In the genomic region with DNA sequence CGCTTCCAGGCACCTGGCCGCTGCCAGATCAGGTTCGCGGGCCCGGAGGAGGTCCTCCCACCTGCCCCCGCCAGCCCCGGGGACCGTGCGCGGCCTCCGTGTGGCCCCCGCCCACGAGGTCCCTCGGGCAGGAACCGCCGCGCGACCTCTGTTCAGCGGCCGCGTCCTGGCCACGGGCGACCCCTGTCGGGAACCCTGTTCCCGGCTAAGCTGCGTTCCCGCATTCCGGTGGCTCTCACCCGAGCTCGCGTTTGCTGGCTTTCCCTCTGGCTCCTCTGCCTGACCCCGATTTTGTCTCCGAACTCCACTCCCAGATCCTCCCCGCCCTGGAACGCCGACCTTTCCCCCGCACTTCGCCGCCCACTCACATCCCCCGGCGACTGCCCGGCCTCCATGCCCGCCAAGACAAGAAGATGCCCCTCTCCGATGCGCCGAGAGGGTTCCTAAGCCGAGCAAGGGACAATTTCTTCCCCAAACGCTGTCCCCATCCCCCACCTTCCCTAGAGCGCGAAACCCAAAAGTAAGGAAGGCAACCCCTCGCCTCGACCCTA, we compare ENCODE assay signal across 1 cellular context.
TF ChIP-seq lines count a peak whose summit lies in the region.

No MANE protein-coding gene starts in this region.

TF ChIP-seq in H1, 55 proteins besides CTCF, POLR2A, EP300 and RAD21 (continued from another document):
- TF ChIP-seq, protein P1, sequence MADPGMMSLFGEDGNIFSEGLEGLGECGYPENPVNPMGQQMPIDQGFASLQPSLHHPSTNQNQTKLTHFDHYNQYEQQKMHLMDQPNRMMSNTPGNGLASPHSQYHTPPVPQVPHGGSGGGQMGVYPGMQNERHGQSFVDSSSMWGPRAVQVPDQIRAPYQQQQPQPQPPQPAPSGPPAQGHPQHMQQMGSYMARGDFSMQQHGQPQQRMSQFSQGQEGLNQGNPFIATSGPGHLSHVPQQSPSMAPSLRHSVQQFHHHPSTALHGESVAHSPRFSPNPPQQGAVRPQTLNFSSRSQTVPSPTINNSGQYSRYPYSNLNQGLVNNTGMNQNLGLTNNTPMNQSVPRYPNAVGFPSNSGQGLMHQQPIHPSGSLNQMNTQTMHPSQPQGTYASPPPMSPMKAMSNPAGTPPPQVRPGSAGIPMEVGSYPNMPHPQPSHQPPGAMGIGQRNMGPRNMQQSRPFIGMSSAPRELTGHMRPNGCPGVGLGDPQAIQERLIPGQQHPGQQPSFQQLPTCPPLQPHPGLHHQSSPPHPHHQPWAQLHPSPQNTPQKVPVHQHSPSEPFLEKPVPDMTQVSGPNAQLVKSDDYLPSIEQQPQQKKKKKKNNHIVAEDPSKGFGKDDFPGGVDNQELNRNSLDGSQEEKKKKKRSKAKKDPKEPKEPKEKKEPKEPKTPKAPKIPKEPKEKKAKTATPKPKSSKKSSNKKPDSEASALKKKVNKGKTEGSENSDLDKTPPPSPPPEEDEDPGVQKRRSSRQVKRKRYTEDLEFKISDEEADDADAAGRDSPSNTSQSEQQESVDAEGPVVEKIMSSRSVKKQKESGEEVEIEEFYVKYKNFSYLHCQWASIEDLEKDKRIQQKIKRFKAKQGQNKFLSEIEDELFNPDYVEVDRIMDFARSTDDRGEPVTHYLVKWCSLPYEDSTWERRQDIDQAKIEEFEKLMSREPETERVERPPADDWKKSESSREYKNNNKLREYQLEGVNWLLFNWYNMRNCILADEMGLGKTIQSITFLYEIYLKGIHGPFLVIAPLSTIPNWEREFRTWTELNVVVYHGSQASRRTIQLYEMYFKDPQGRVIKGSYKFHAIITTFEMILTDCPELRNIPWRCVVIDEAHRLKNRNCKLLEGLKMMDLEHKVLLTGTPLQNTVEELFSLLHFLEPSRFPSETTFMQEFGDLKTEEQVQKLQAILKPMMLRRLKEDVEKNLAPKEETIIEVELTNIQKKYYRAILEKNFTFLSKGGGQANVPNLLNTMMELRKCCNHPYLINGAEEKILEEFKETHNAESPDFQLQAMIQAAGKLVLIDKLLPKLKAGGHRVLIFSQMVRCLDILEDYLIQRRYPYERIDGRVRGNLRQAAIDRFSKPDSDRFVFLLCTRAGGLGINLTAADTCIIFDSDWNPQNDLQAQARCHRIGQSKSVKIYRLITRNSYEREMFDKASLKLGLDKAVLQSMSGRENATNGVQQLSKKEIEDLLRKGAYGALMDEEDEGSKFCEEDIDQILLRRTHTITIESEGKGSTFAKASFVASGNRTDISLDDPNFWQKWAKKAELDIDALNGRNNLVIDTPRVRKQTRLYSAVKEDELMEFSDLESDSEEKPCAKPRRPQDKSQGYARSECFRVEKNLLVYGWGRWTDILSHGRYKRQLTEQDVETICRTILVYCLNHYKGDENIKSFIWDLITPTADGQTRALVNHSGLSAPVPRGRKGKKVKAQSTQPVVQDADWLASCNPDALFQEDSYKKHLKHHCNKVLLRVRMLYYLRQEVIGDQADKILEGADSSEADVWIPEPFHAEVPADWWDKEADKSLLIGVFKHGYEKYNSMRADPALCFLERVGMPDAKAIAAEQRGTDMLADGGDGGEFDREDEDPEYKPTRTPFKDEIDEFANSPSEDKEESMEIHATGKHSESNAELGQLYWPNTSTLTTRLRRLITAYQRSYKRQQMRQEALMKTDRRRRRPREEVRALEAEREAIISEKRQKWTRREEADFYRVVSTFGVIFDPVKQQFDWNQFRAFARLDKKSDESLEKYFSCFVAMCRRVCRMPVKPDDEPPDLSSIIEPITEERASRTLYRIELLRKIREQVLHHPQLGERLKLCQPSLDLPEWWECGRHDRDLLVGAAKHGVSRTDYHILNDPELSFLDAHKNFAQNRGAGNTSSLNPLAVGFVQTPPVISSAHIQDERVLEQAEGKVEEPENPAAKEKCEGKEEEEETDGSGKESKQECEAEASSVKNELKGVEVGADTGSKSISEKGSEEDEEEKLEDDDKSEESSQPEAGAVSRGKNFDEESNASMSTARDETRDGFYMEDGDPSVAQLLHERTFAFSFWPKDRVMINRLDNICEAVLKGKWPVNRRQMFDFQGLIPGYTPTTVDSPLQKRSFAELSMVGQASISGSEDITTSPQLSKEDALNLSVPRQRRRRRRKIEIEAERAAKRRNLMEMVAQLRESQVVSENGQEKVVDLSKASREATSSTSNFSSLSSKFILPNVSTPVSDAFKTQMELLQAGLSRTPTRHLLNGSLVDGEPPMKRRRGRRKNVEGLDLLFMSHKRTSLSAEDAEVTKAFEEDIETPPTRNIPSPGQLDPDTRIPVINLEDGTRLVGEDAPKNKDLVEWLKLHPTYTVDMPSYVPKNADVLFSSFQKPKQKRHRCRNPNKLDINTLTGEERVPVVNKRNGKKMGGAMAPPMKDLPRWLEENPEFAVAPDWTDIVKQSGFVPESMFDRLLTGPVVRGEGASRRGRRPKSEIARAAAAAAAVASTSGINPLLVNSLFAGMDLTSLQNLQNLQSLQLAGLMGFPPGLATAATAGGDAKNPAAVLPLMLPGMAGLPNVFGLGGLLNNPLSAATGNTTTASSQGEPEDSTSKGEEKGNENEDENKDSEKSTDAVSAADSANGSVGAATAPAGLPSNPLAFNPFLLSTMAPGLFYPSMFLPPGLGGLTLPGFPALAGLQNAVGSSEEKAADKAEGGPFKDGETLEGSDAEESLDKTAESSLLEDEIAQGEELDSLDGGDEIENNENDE (IDR thresholded peaks at IDR 0.05; ENCODE audit: insufficient replicate concordance, low read length): no peak
- TF ChIP-seq CTBP2 (IDR thresholded peaks at IDR 0.05; ENCODE audit: borderline replicate concordance, insufficient read depth, insufficient read length, low read length) (no peak), RBBP5 (IDR thresholded peaks at IDR 0.05; ENCODE audit: borderline replicate concordance, low read depth, low read length) (peak; percentile 19), KDM5A (IDR thresholded peaks at IDR 0.05; ENCODE audit: low read length) (no peak), NANOG (IDR thresholded peaks at IDR 0.05; ENCODE audit: insufficient read depth, low read depth, low read length, poor library complexity, severe bottlenecking) (no peak), HDAC2 (IDR thresholded peaks at IDR 0.05; ENCODE audit: borderline replicate concordance in 1 of 2, low read depth in 2 of 2, low read length in 2 of 2) (no peak), TAF1 (IDR thresholded peaks at IDR 0.05; ENCODE audit: low read depth, low read length) (no peak), SIN3A (conservative IDR thresholded peaks at IDR 0.05 in 1 of 2, IDR thresholded peaks at IDR 0.05 in 1 of 2; ENCODE audit: low read depth in 1 of 2, low read length in 2 of 2) (no peak), RNF2 (IDR thresholded peaks at IDR 0.05; ENCODE audit: borderline replicate concordance, low read depth, low read length, missing control alignments, poor library complexity, severe bottlenecking) (no peak), GABPA (IDR thresholded peaks at IDR 0.05; ENCODE audit: borderline replicate concordance, insufficient read depth, low read length) (no peak), ASH2L (IDR thresholded peaks at IDR 0.05; ENCODE audit: low read length) (peak; percentile 67), KDM4A (IDR thresholded peaks at IDR 0.05; ENCODE audit: low read depth, low read length, severe bottlenecking) (peak; percentile 59), TBP (IDR thresholded peaks at IDR 0.05; ENCODE audit: low read depth, low read length) (no peak), YY1 (IDR thresholded peaks at IDR 0.05; ENCODE audit: low read depth, low read length) (no peak), TAF7 (optimal IDR thresholded peaks at IDR 0.05; ENCODE audit: borderline replicate concordance, low read depth, low read length) (no peak), RFX5 (IDR thresholded peaks at IDR 0.05; ENCODE audit: borderline replicate concordance, low read depth, low read length) (no peak), TCF12 (IDR thresholded peaks at IDR 0.05; ENCODE audit: low read depth, low read length) (no peak), EGR1 (IDR thresholded peaks at IDR 0.05; ENCODE audit: borderline replicate concordance, low read depth, low read length) (no peak), EZH2 (IDR thresholded peaks at IDR 0.05; ENCODE audit: low read depth, low read length, severe bottlenecking) (peak; percentile 49), CHD1 (IDR thresholded peaks at IDR 0.05; ENCODE audit: low read depth, low read length) (no peak), BACH1 (IDR thresholded peaks at IDR 0.05; ENCODE audit: low read length) (peak; percentile 45; the same call in 1 of the 2 replicates), NRF1 (IDR thresholded peaks at IDR 0.05; ENCODE audit: low read depth, low read length) (no peak), HDAC6 (IDR thresholded peaks at IDR 0.05; ENCODE audit: low read depth, low read length) (no peak), FOSL1 (IDR thresholded peaks at IDR 0.05; ENCODE audit: insufficient read depth, low read depth, low read length) (no peak), KDM1A (IDR thresholded peaks at IDR 0.05; ENCODE audit: borderline replicate concordance, low read length) (no peak), ZNF274 (IDR thresholded peaks at IDR 0.05; ENCODE audit: borderline replicate concordance, extremely low read depth, low read length) (no peak), SUZ12 (IDR thresholded peaks at IDR 0.05; ENCODE audit: low read length) (no peak; the same call in 1 of the 2 replicates), MAFK (IDR thresholded peaks at IDR 0.05; ENCODE audit: low read depth, low read length) (no peak)
- TF ChIP-seq, protein P2, sequence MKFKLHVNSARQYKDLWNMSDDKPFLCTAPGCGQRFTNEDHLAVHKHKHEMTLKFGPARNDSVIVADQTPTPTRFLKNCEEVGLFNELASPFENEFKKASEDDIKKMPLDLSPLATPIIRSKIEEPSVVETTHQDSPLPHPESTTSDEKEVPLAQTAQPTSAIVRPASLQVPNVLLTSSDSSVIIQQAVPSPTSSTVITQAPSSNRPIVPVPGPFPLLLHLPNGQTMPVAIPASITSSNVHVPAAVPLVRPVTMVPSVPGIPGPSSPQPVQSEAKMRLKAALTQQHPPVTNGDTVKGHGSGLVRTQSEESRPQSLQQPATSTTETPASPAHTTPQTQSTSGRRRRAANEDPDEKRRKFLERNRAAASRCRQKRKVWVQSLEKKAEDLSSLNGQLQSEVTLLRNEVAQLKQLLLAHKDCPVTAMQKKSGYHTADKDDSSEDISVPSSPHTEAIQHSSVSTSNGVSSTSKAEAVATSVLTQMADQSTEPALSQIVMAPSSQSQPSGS (IDR thresholded peaks at IDR 0.05; ENCODE audit: low read length): no peak
- TF ChIP-seq, protein P3, sequence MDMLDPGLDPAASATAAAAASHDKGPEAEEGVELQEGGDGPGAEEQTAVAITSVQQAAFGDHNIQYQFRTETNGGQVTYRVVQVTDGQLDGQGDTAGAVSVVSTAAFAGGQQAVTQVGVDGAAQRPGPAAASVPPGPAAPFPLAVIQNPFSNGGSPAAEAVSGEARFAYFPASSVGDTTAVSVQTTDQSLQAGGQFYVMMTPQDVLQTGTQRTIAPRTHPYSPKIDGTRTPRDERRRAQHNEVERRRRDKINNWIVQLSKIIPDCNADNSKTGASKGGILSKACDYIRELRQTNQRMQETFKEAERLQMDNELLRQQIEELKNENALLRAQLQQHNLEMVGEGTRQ (IDR thresholded peaks at IDR 0.05; ENCODE audit: low read length): no peak
